ENCODE assay signal across 26 cellular contexts in the genomic region with DNA sequence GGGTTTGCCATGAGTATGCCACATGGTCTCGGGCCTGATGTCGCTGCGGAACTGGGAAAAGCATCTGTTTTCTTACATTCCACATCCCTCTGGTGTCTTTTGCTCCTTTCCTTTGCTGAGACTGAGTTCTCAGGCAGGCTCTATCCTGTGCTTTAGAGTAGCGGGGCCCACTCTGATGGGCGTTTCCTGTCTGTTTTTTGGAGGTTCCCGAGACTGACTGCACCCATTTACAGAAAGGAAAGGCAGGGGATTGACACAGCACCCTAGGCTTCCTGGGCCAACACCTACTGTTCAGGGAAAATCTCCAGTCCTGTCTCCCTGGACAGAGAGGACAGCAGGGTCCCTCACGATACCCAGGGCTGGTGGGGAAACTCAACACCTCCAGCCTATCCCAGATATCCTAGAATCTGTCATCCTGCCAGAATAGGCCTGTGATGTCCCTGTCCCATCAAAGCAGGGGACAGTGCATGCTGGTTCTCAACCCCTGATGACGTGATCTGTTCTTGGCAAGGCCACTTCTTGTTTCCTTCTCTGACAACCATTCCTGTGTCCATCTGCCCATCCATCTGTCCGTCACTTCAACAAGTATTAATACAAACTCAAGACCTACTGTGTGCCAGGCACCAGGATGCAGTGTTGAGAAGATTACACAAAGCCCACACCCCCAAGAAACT. TPM values are rescaled to one million over a fixed set of nuclear protein-coding genes. Genes with fewer than 3 reads are reported as not detected.
DNase-seq lines count a peak whose midpoint lies in the region; ATAC-seq and TF ChIP-seq lines count a peak whose summit lies in the region.
"Had no signal": no experiment of that assay in that cellular context is flagged by ENCODE, and none has a peak within 500 bp of the region (broad histone marks: within the 10 kb centered on the region; RNA-seq: fewer than 3 reads in every experiment).

No MANE protein-coding gene starts in this region.

- POLR2A ChIA-PET in A673 (lab: Charles Lee; ENCODE audit: low non-redundant PET) (no interaction called here), RWPE1 (lab: Yijun Ruan, JAX; ENCODE audit: low non-redundant PET) (no interaction called here)

- no peak for DNase-seq in A673 (ENCODE audit: low spot score)
- DNase-seq in RWPE1 (ENCODE audit: low spot score), result no peak
- no peak for DNase-seq in glutamatergic neuron
- no peak for DNase-seq in NCI-H146 (lab: John Stamatoyannopoulos, UW)
- no peak for DNase-seq in middle frontal gyrus (ENCODE audit: extremely low spot score, low spot score)
- DNase-seq in DMS53 treated with DMSO at 0.1 percent for 48 hours (lab: John Stamatoyannopoulos, UW; ENCODE audit: unreplicated experiment), result no peak
- no peak for DNase-seq in activated naive CD4-positive, alpha-beta T cell treated with anti-CD3 and anti-CD28 coated beads, Interleukin-2, amount 50 U/mL, for 72 hours (ENCODE audit: low spot score in 2 of 2)
- DNase-seq: ACHN; activated CD4-positive, alpha-beta T cell treated with anti-CD3 and anti-CD28 coated beads, Interleukin-2, amount 50 U/mL, for 48 hours; activated effector memory CD4-positive, alpha-beta T cell treated with Interleukin-2 at 50 U/mL for 16 hours; CD4-positive, CD25-positive, alpha-beta regulatory T cell; central memory CD4-positive, alpha-beta T cell; DMS53; effector CD4-positive, alpha-beta T cell; gastrocnemius medialis; H9; Karpas-422; kidney glomerular epithelial cell; NCI-H1048; NCI-H2081 treated with DMSO at 0.1 percent for 48 hours; NCI-H446 treated with DMSO at 0.1 percent for 48 hours; T-helper 9 cell had no signal

- H3K27ac Mint-ChIP-seq in glutamatergic neuron (ENCODE audit: unreplicated experiment) (peak overlapping the region; percentile 79), nephron (peak overlapping the region; percentile 4 to 16 (median 6))
- H3K27ac Mint-ChIP-seq in activated naive CD4-positive, alpha-beta T cell treated with anti-CD3 and anti-CD28 coated beads, Interleukin-2, amount 50 U/mL, for 72 hours, result no peak overlapping the region
- H3K27ac Mint-ChIP-seq: CD4-positive, CD25-positive, alpha-beta regulatory T cell; H9 had no signal

- TF ChIP-seq CTCF in A673 (conservative IDR thresholded peaks at IDR 0.05; ENCODE audit: low read depth, low read length) (no peak), RWPE1 (conservative IDR thresholded peaks at IDR 0.05; ENCODE audit: low read depth) (no peak), glutamatergic neuron (IDR thresholded peaks at IDR 0.05; ENCODE audit: partially characterized antibody, unreplicated experiment) (no peak), nephron (IDR thresholded peaks at IDR 0.05; ENCODE audit: unreplicated experiment in 3 of 3) (no peak)

- H3K36me3 Mint-ChIP-seq in glutamatergic neuron (ENCODE audit: unreplicated experiment) (no peaks in the 10 kb centered on the region), nephron (ENCODE audit: low read depth) (peaks cover 4% of the 10 kb centered on the region)
- H3K36me3 Mint-ChIP-seq in activated naive CD4-positive, alpha-beta T cell treated with anti-CD3 and anti-CD28 coated beads, Interleukin-2, amount 50 U/mL, for 72 hours, result no peaks in the 10 kb centered on the region
- H3K36me3 Mint-ChIP-seq: CD4-positive, CD25-positive, alpha-beta regulatory T cell; WTC11 had no signal

- H3K4me3 ChIP-seq in A673 (ENCODE audit: low read depth, low read length, poor library complexity, severe bottlenecking), result no peak overlapping the region
- H3K4me3 ChIP-seq: gastrocnemius medialis had no signal

- peaks cover 12% of the 10 kb centered on the region for H3K4me1 ChIP-seq in A673 (ENCODE audit: insufficient read depth, low read length, poor library complexity, severe bottlenecking)

- intact Hi-C loops in A673 (cut with micrococcal nuclease; ENCODE audit: unreplicated experiment), result loop anchor here (5.0 kb wide), 1 partner anchor 178 kb away; no protein-coding TSS in a partner anchor

- H3K4me3 Mint-ChIP-seq in glutamatergic neuron (ENCODE audit: unreplicated experiment) (peak overlapping the region; percentile 27), nephron (no peak overlapping the region)
- H3K4me3 Mint-ChIP-seq: CD4-positive, CD25-positive, alpha-beta regulatory T cell; H9; WTC11 had no signal

- H3K27me3 Mint-ChIP-seq in glutamatergic neuron (ENCODE audit: unreplicated experiment), result peaks cover 10% of the 10 kb centered on the region
- H3K27me3 Mint-ChIP-seq in nephron (ENCODE audit: low read depth), result peaks cover 3% of the 10 kb centered on the region

- H3K9me3 ChIP-seq in A673 (ENCODE audit: low read depth, low read length, poor library complexity, severe bottlenecking), result no peaks in the 10 kb centered on the region
- H3K9me3 ChIP-seq: gastrocnemius medialis, SK-N-SH had no signal

- H3K27ac ChIP-seq in A673 (ENCODE audit: low read depth, low read length, poor library complexity, severe bottlenecking) (peak overlapping the region; percentile 62), RWPE1 (peak overlapping the region; percentile 33; the same call in 1 of the 2 replicates)

- peaks cover 26% of the 10 kb centered on the region for H3K9me3 Mint-ChIP-seq in glutamatergic neuron (ENCODE audit: unreplicated experiment)
- H3K9me3 Mint-ChIP-seq in nephron, result no peaks in the 10 kb centered on the region
- no peaks in the 10 kb centered on the region for H3K9me3 Mint-ChIP-seq in activated naive CD4-positive, alpha-beta T cell treated with anti-CD3 and anti-CD28 coated beads, Interleukin-2, amount 50 U/mL, for 72 hours
- H3K9me3 Mint-ChIP-seq: CD4-positive, CD25-positive, alpha-beta regulatory T cell; H9 had no signal

- H3K4me1 Mint-ChIP-seq in glutamatergic neuron (ENCODE audit: low read depth, unreplicated experiment) (peaks cover 38% of the 10 kb centered on the region), nephron (peaks cover 18% of the 10 kb centered on the region)
- H3K4me1 Mint-ChIP-seq: CD4-positive, CD25-positive, alpha-beta regulatory T cell; WTC11 had no signal

- ATAC-seq in activated naive CD4-positive, alpha-beta T cell treated with anti-CD3 and anti-CD28 coated beads, Interleukin-2, amount 50 U/mL, for 72 hours, result no peak
- ATAC-seq: esophagus mucosa, WTC11 had no signal

- no peaks in the 10 kb centered on the region for H3K36me3 ChIP-seq in A673 (ENCODE audit: insufficient read depth, low read length, poor library complexity, severe bottlenecking)
- H3K36me3 ChIP-seq: gastrocnemius medialis had no signal

- H3K27me3 ChIP-seq in A673 (replicated peaks; ENCODE audit: insufficient read depth, low read depth, low read length, poor library complexity), result no peaks in the 10 kb centered on the region
- H3K27me3 ChIP-seq: gastrocnemius medialis had no signal

- CTCF ChIA-PET in A673 (lab: Charles Lee) (no interaction called here), RWPE1 (lab: Yijun Ruan, JAX) (no interaction called here)

- no TSS peak for BruUV-seq in A673 (replicated peaks; lab: Mats Ljungman, UMichigan)

RNA-seq across cellular contexts. Expression of a gene that starts 42.2 kb away (rescaled TPM):
- total RNA-seq in A673 (2021), result 2,855 and 3,247 TPM in 2 replicates
- total RNA-seq in glutamatergic neuron (ENCODE audit: unreplicated experiment), result 5,342 TPM
- 1,000 to 10,000 TPM; 6,062 to 6,573 TPM for total RNA-seq in activated naive CD4-positive, alpha-beta T cell treated with anti-CD3 and anti-CD28 coated beads, Interleukin-2, amount 50 U/mL, for 72 hours

RNA-seq across cellular contexts. Expression of a gene that starts 57.8 kb away (rescaled TPM):
- 0.26 and 0.31 TPM in 2 replicates for total RNA-seq in A673 (2021)
- 6.1 TPM for total RNA-seq in glutamatergic neuron (ENCODE audit: unreplicated experiment)
- under 1 TPM; 0.30 to 0.86 TPM for total RNA-seq in activated naive CD4-positive, alpha-beta T cell treated with anti-CD3 and anti-CD28 coated beads, Interleukin-2, amount 50 U/mL, for 72 hours

Comparison
In these comparisons a context has a peak if more than half of its experiments do, and no peak if none do; other contexts are left out.
1. H3K27ac Mint-ChIP-seq: peak in glutamatergic neuron (single experiment) and nephron (3 of 3); none in activated naive CD4-positive, alpha-beta T cell treated with anti-CD3 and anti-CD28 coated beads, Interleukin-2, amount 50 U/mL, for 72 hours (0 of 2).